ENCODE assay signal across 23 cellular contexts in genomic region chr11:86440843-86441242, GRCh38.
DNase-seq lines count a peak whose midpoint lies in the region; ATAC-seq and TF ChIP-seq lines count a peak whose summit lies in the region.
"Had no signal": no experiment of that assay in that cellular context is flagged by ENCODE, and none has a peak within 500 bp of the region (broad histone marks: within the 10 kb centered on the region; RNA-seq: fewer than 3 reads in every experiment).

No MANE protein-coding gene starts in this region.

- no peaks in the 10 kb centered on the region for H3K27me3 ChIP-seq in tibial nerve

- no peak for DNase-seq in activated CD4-positive, alpha-beta T cell treated with anti-CD3 and anti-CD28 coated beads, Interleukin-2, amount 10 ng/mL, durations not matched to agents 24 days and 14 days
- DNase-seq in activated CD4-positive, alpha-beta T cell treated with anti-CD3 and anti-CD28 coated beads for 1 hour = no peak
- DNase-seq in fibroblast of peridontal ligament (ENCODE audit: extremely low read depth) (peak; percentile 46), nephron progenitor cell (no peak), tibial nerve (ENCODE audit: low spot score in 2 of 2) (no peak), RPMI8226 (no peak)
- DNase-seq: Caco-2; endodermal cell; head of caudate nucleus; naive thymus-derived CD4-positive, alpha-beta T cell; NCI-H1105 treated with DMSO at 0.1 percent for 48 hours; NCI-H510A; NK-92 treated with Interleukin-12 subunit alpha and Interleukin-12 subunit beta, amount 100 ng/mL, for 24 hours; stimulated activated CD4-positive, alpha-beta T cell treated with anti-CD3 and anti-CD28 coated beads, Interleukin-1b, Interleukin-23, amount 100 ng/mL, for 48 hours; stimulated activated naive CD4-positive, alpha-beta T cell had no signal

- no peaks in the 10 kb centered on the region for H3K9me3 ChIP-seq in tibial nerve
- H3K9me3 ChIP-seq: Caco-2 had no signal

- TF ChIP-seq EP300 in tibial nerve (IDR thresholded peaks at IDR 0.05) = no peak

- intact Hi-C loops in activated CD4-positive, alpha-beta T cell treated with anti-CD3 and anti-CD28 coated beads, Interleukin-2, amount 10 ng/mL, durations not matched to agents 24 days and 14 days (cut with micrococcal nuclease) = loop anchor here (10.0 kb wide), 2 partner anchors 586 to 686 kb away; partner anchors contain the start of gene CCDC83

- no peak for ATAC-seq in HG02588 (IDR thresholded peaks at IDR 0.05; ENCODE audit: unreplicated experiment)
- no peak for ATAC-seq in GM19035 (IDR thresholded peaks at IDR 0.05; ENCODE audit: unreplicated experiment)
- ATAC-seq: HepG2; naive thymus-derived CD4-positive, alpha-beta T cell; Panc1 had no signal

- H3K36me3 Mint-ChIP-seq in activated CD4-positive, alpha-beta T cell treated with anti-CD3 and anti-CD28 coated beads, Interleukin-2, amount 10 ng/mL, durations not matched to agents 24 days and 14 days (ENCODE audit: low read depth) = peaks cover 17% of the 10 kb centered on the region
- H3K36me3 Mint-ChIP-seq in nephron progenitor cell (ENCODE audit: low read depth) = no peaks in the 10 kb centered on the region
- H3K36me3 Mint-ChIP-seq: type B pancreatic cell had no signal

- no peak overlapping the region for H3K4me3 ChIP-seq in tibial nerve
- H3K4me3 ChIP-seq: lung had no signal

- no peak for TF ChIP-seq POLR2A in tibial nerve (IDR thresholded peaks at IDR 0.05)

- H3K9me3 Mint-ChIP-seq in activated CD4-positive, alpha-beta T cell treated with anti-CD3 and anti-CD28 coated beads, Interleukin-2, amount 10 ng/mL, durations not matched to agents 24 days and 14 days = peaks cover 15% of the 10 kb centered on the region
- no peaks in the 10 kb centered on the region for H3K9me3 Mint-ChIP-seq in nephron progenitor cell
- H3K9me3 Mint-ChIP-seq: endodermal cell had no signal

- peaks cover 50% of the 10 kb centered on the region for H3K4me1 Mint-ChIP-seq in activated CD4-positive, alpha-beta T cell treated with anti-CD3 and anti-CD28 coated beads, Interleukin-2, amount 10 ng/mL, durations not matched to agents 24 days and 14 days
- peaks cover 29% of the 10 kb centered on the region for H3K4me1 Mint-ChIP-seq in nephron progenitor cell

- TF ChIP-seq CTCF in nephron progenitor cell (IDR thresholded peaks at IDR 0.05) (no peak), tibial nerve (IDR thresholded peaks at IDR 0.05) (no peak)

- peaks cover 0 to 22% (median 0%) of the 10 kb centered on the region in 3 donors for H3K36me3 ChIP-seq in tibial nerve

- peaks cover 0 to 42% (median 12%) of the 10 kb centered on the region in 4 donors for H3K4me1 ChIP-seq in tibial nerve
- H3K4me1 ChIP-seq: Caco-2 had no signal

- peak overlapping the region in 3 of 4 donors; percentile 11 to 81 (median 63) for H3K27ac ChIP-seq in tibial nerve
- H3K27ac ChIP-seq: 22Rv1, VCaP had no signal

- WGBS in tibial nerve, 2 donors = 25 to 29% methylated on average over 2 of the region's 2 CpGs

- no peaks in the 10 kb centered on the region for H3K27me3 Mint-ChIP-seq in activated CD4-positive, alpha-beta T cell treated with anti-CD3 and anti-CD28 coated beads, Interleukin-2, amount 10 ng/mL, durations not matched to agents 24 days and 14 days
- peaks cover 10% of the 10 kb centered on the region for H3K27me3 Mint-ChIP-seq in nephron progenitor cell (ENCODE audit: low read depth, poor library complexity)
- H3K27me3 Mint-ChIP-seq: naive thymus-derived CD4-positive, alpha-beta T cell; type B pancreatic cell had no signal

- peak overlapping the region; percentile 74 for H3K27ac Mint-ChIP-seq in activated CD4-positive, alpha-beta T cell treated with anti-CD3 and anti-CD28 coated beads, Interleukin-2, amount 10 ng/mL, durations not matched to agents 24 days and 14 days
- peak overlapping the region; percentile 84 for H3K27ac Mint-ChIP-seq in nephron progenitor cell
- H3K27ac Mint-ChIP-seq: endodermal cell; naive thymus-derived CD4-positive, alpha-beta T cell had no signal

- no peak overlapping the region for H3K4me3 Mint-ChIP-seq in activated CD4-positive, alpha-beta T cell treated with anti-CD3 and anti-CD28 coated beads, Interleukin-2, amount 10 ng/mL, durations not matched to agents 24 days and 14 days
- no peak overlapping the region for H3K4me3 Mint-ChIP-seq in nephron progenitor cell
- H3K4me3 Mint-ChIP-seq: endodermal cell; naive thymus-derived CD4-positive, alpha-beta T cell; type B pancreatic cell had no signal
